8 cellular contexts compared by ENCODE assay signal in genomic region chr6:100657678-100658330, GRCh38.
DNase-seq lines count a peak whose midpoint lies in the region; ATAC-seq, FAIRE-seq and TF ChIP-seq lines count a peak whose summit lies in the region.

No MANE protein-coding gene starts in this region.

- no peaks in the 10 kb centered on the region for H3K4me1 Mint-ChIP-seq in natural killer cell
- H3K4me1 Mint-ChIP-seq in natural killer cell treated with Interleukin-12 subunit alpha and Interleukin-12 subunit beta and Interleukin-15 and Interleukin-18, amount 100 ng/mL, for 72 hours (ENCODE audit: low read depth in 2 of 2): no peaks in the 10 kb centered on the region

- H3K36me3 Mint-ChIP-seq in natural killer cell: no peaks in the 10 kb centered on the region
- H3K36me3 Mint-ChIP-seq in natural killer cell treated with Interleukin-12 subunit alpha and Interleukin-12 subunit beta and Interleukin-15 and Interleukin-18, amount 100 ng/mL, for 72 hours: peaks cover 5% of the 10 kb centered on the region

- H3K27ac ChIP-seq in KMS-11: no peak overlapping the region
- H3K27ac ChIP-seq in Peyer's patch: no peak overlapping the region

- H3K4me2 ChIP-seq in KMS-11: no peak overlapping the region

- H2AFZ ChIP-seq in KMS-11 (ENCODE audit: low read depth): no peak overlapping the region

- no peak for DNase-seq in natural killer cell
- DNase-seq in natural killer cell treated with Interleukin-12 subunit alpha and Interleukin-12 subunit beta and Interleukin-15 and Interleukin-18, amount 100 ng/mL, for 72 hours (ENCODE audit: low spot score): no peak
- no peak for DNase-seq in Peyer's patch
- no peak for DNase-seq in frontal cortex (ENCODE audit: low spot score in 2 of 2)
- no peak for DNase-seq in occipital lobe (lab: John Stamatoyannopoulos, UW)
- DNase-seq in NCI-H187 (lab: John Stamatoyannopoulos, UW): no peak

- H3K27me3 ChIP-seq in KMS-11 (ENCODE audit: insufficient read depth, low read depth) (no peaks in the 10 kb centered on the region), Peyer's patch (no peaks in the 10 kb centered on the region)

- no peaks in the 10 kb centered on the region for H4K20me1 ChIP-seq in KMS-11 (ENCODE audit: insufficient read depth)

- H3K4me3 Mint-ChIP-seq in natural killer cell: no peak overlapping the region
- no peak overlapping the region for H3K4me3 Mint-ChIP-seq in natural killer cell treated with Interleukin-12 subunit alpha and Interleukin-12 subunit beta and Interleukin-15 and Interleukin-18, amount 100 ng/mL, for 72 hours

- TF ChIP-seq CTCF in natural killer cell (IDR thresholded peaks at IDR 0.05) (peak; percentile 21), KMS-11 (conservative IDR thresholded peaks at IDR 0.05; ENCODE audit: low read depth, low read length) (peak; percentile 59), Peyer's patch (IDR thresholded peaks at IDR 0.05) (peak in 4 of 6 experiments; percentile 35 to 51 (median 44))

- H3K36me3 ChIP-seq in KMS-11 (ENCODE audit: insufficient read depth) (no peaks in the 10 kb centered on the region), Peyer's patch (no peaks in the 10 kb centered on the region)

- intact Hi-C loops in natural killer cell (cut with micrococcal nuclease): no loop called here

- ATAC-seq in natural killer cell (no peak), HG03108 (IDR thresholded peaks at IDR 0.05; ENCODE audit: unreplicated experiment) (no peak)
- no peak for ATAC-seq in natural killer cell treated with Interleukin-12 subunit alpha and Interleukin-12 subunit beta and Interleukin-15 and Interleukin-18, amount 100 ng/mL, for 72 hours

- no peaks in the 10 kb centered on the region for H3K9me3 Mint-ChIP-seq in natural killer cell
- no peaks in the 10 kb centered on the region for H3K9me3 Mint-ChIP-seq in natural killer cell treated with Interleukin-12 subunit alpha and Interleukin-12 subunit beta and Interleukin-15 and Interleukin-18, amount 100 ng/mL, for 72 hours

- no peak for TF ChIP-seq POLR2A in Peyer's patch (IDR thresholded peaks at IDR 0.05)

- H3K79me2 ChIP-seq in KMS-11 (ENCODE audit: insufficient read depth, low read depth): no peaks in the 10 kb centered on the region

- no peaks in the 10 kb centered on the region for H3K9me3 ChIP-seq in Peyer's patch

- H3K27me3 Mint-ChIP-seq in natural killer cell (ENCODE audit: low read depth in 2 of 2): no peaks in the 10 kb centered on the region
- no peaks in the 10 kb centered on the region for H3K27me3 Mint-ChIP-seq in natural killer cell treated with Interleukin-12 subunit alpha and Interleukin-12 subunit beta and Interleukin-15 and Interleukin-18, amount 100 ng/mL, for 72 hours

- H3K27ac Mint-ChIP-seq in natural killer cell: no peak overlapping the region
- no peak overlapping the region for H3K27ac Mint-ChIP-seq in natural killer cell treated with Interleukin-12 subunit alpha and Interleukin-12 subunit beta and Interleukin-15 and Interleukin-18, amount 100 ng/mL, for 72 hours

- H3K9ac ChIP-seq in KMS-11: no peak overlapping the region

- H3K4me3 ChIP-seq in KMS-11 (IDR thresholded peaks at IDR 0.05; ENCODE audit: insufficient read depth, low read depth, low read length): no peak overlapping the region
- no peak overlapping the region for H3K4me3 ChIP-seq in Peyer's patch

- FAIRE-seq in frontal cortex (lab: Jason Lieb, UNC): peak; percentile 95

- H3K4me1 ChIP-seq in KMS-11 (ENCODE audit: low read depth, poor library complexity, severe bottlenecking) (peaks cover 5% of the 10 kb centered on the region), Peyer's patch (no peaks in the 10 kb centered on the region)
